1 cellular context compared by ENCODE assay signal in genomic region chr10:78414380-78414779, GRCh38.
TF ChIP-seq lines count a peak whose summit lies in the region.

No MANE protein-coding gene starts in this region.

TF ChIP-seq in H1, 55 proteins besides CTCF, POLR2A, EP300 and RAD21:
- no peak for TF ChIP-seq CHD1 (IDR thresholded peaks at IDR 0.05; ENCODE audit: low read depth, low read length)
- TF ChIP-seq HDAC6 (IDR thresholded peaks at IDR 0.05; ENCODE audit: low read depth, low read length) = no peak
- TF ChIP-seq TBP (IDR thresholded peaks at IDR 0.05; ENCODE audit: low read depth, low read length) = no peak
- no peak for TF ChIP-seq SP1 (IDR thresholded peaks at IDR 0.05; ENCODE audit: low read depth, low read length)
- no peak for TF ChIP-seq ASH2L (IDR thresholded peaks at IDR 0.05; ENCODE audit: low read length)
- no peak for TF ChIP-seq SAP30 (IDR thresholded peaks at IDR 0.05; ENCODE audit: insufficient read depth, insufficient replicate concordance, low read length)
- no peak for TF ChIP-seq SUZ12 (IDR thresholded peaks at IDR 0.05; ENCODE audit: low read length)
- TF ChIP-seq BACH1 (IDR thresholded peaks at IDR 0.05; ENCODE audit: low read length) = no peak
- TF ChIP-seq TAF7 (optimal IDR thresholded peaks at IDR 0.05; ENCODE audit: borderline replicate concordance, low read depth, low read length) = no peak
- TF ChIP-seq NANOG (IDR thresholded peaks at IDR 0.05; ENCODE audit: insufficient read depth, low read depth, low read length, poor library complexity, severe bottlenecking) = no peak
- no peak for TF ChIP-seq YY1 (IDR thresholded peaks at IDR 0.05; ENCODE audit: low read depth, low read length)
- no peak for TF ChIP-seq JUND (IDR thresholded peaks at IDR 0.05; ENCODE audit: low read length)
- TF ChIP-seq TCF12 (IDR thresholded peaks at IDR 0.05; ENCODE audit: low read depth, low read length) = no peak
- TF ChIP-seq FOSL1 (IDR thresholded peaks at IDR 0.05; ENCODE audit: insufficient read depth, low read depth, low read length) = no peak
- no peak for TF ChIP-seq SRF (IDR thresholded peaks at IDR 0.05; ENCODE audit: low read depth, low read length)
- TF ChIP-seq EZH2 (IDR thresholded peaks at IDR 0.05; ENCODE audit: low read depth, low read length, severe bottlenecking) = no peak
- TF ChIP-seq POU5F1 (IDR thresholded peaks at IDR 0.05; ENCODE audit: low read depth, low read length) = no peak
- no peak for TF ChIP-seq TEAD4 (IDR thresholded peaks at IDR 0.05; ENCODE audit: low read depth, low read length)
- TF ChIP-seq SIRT6 (IDR thresholded peaks at IDR 0.05; ENCODE audit: low read length) = no peak
TF ChIP-seq in H1: peak in this region for 0.
